In genomic region chr3:191019855-191020254, GRCh38 we compare ENCODE assay signal across 2 cellular contexts.
A peak's percentile ranks its signal among the peaks of the same experiment; 100 is the strongest.
TF ChIP-seq lines count a peak whose summit lies in the region.

No MANE protein-coding gene starts in this region.

TF ChIP-seq in liver, 16 proteins besides CTCF, POLR2A, EP300 and RAD21:
- TF ChIP-seq REST (IDR thresholded peaks at IDR 0.05) (no peak), EGR1 (IDR thresholded peaks at IDR 0.05; ENCODE audit: low read depth in 2 of 2) (no peak), ZBTB33 (IDR thresholded peaks at IDR 0.05) (no peak), NR2F2 (IDR thresholded peaks at IDR 0.05) (no peak), FOXA1 (IDR thresholded peaks at IDR 0.05) (no peak), ATF3 (IDR thresholded peaks at IDR 0.05) (no peak), JUND (IDR thresholded peaks at IDR 0.05) (no peak), FOXA2 (IDR thresholded peaks at IDR 0.05) (no peak), YY1 (IDR thresholded peaks at IDR 0.05) (no peak), RXRA (IDR thresholded peaks at IDR 0.05) (no peak), HNF4A (conservative IDR thresholded peaks at IDR 0.05) (peak; percentile 36 to 84), HNF4G (IDR thresholded peaks at IDR 0.05) (peak; percentile 23), MAX (IDR thresholded peaks at IDR 0.05) (no peak), SP1 (IDR thresholded peaks at IDR 0.05) (peak; percentile 63), GABPA (IDR thresholded peaks at IDR 0.05 in 1 of 2, conservative IDR thresholded peaks at IDR 0.05 in 1 of 2) (no peak), TAF1 (conservative IDR thresholded peaks at IDR 0.05) (peak; percentile 40)

TF ChIP-seq in HepG2, 621 proteins besides CTCF, POLR2A, EP300 and RAD21:
- TF ChIP-seq RERE (CRISPR knock-in tag; IDR thresholded peaks at IDR 0.05; ENCODE audit: low read depth) (no peak), GTF2F1 (IDR thresholded peaks at IDR 0.05; ENCODE audit: low read length) (no peak), JUNB (CRISPR knock-in tag; IDR thresholded peaks at IDR 0.05; ENCODE audit: borderline replicate concordance) (no peak), MAFK (conservative IDR thresholded peaks at IDR 0.05 in 1 of 2, IDR thresholded peaks at IDR 0.05 in 1 of 2; ENCODE audit: low read length in 2 of 2) (0 out of 4 replicates have a peak, but pooled peaks of 1 of the 2 experiments have one; percentile 14), ZNF772 (CRISPR knock-in tag; IDR thresholded peaks at IDR 0.05) (no peak)
TF ChIP-seq in HepG2: peak in this region for 1.
